ENCODE assay signal across 16 cellular contexts in genomic region chr18:8571399-8571798, GRCh38. TPM values are rescaled to one million over a fixed set of nuclear protein-coding genes. Genes with fewer than 3 reads are reported as not detected.
DNase-seq lines count a peak whose midpoint lies in the region; ATAC-seq and TF ChIP-seq lines count a peak whose summit lies in the region.
"Had no signal": no experiment of that assay in that cellular context is flagged by ENCODE, and none has a peak within 500 bp of the region (broad histone marks: within the 10 kb centered on the region; RNA-seq: fewer than 3 reads in every experiment).

No MANE protein-coding gene starts in this region.

- no peaks in the 10 kb centered on the region for H3K36me3 ChIP-seq in HCT116 (ENCODE audit: control insufficient read depth in 1 of 2, insufficient read depth in 2 of 2, low read length in 2 of 2)

- no peak overlapping the region for H3K27ac ChIP-seq in HCT116 (ENCODE audit: low read depth, low read length)
- H3K27ac ChIP-seq in dorsolateral prefrontal cortex: no peak overlapping the region
- H3K27ac ChIP-seq: 22Rv1, A549, C4-2B, KMS-11 had no signal

- intact Hi-C loops in HCT116 (cut with micrococcal nuclease): no loop called here
- intact Hi-C loops in dorsolateral prefrontal cortex (cut with DNase I): no loop called here
- intact Hi-C loops in CD14-positive monocyte (cut with micrococcal nuclease): no loop called here

- H3K36me3 Mint-ChIP-seq in CD14-positive monocyte: no peaks in the 10 kb centered on the region
- H3K36me3 Mint-ChIP-seq: CD4-positive, alpha-beta memory T cell had no signal

- H3K9me3 ChIP-seq in HCT116 (ENCODE audit: control insufficient read depth in 1 of 2, insufficient read depth in 1 of 2, low read depth in 1 of 2, low read length in 2 of 2): no peaks in the 10 kb centered on the region
- H3K9me3 ChIP-seq: A549 had no signal

- TF ChIP-seq CTCF in HCT116 (IDR thresholded peaks at IDR 0.05 in 2 of 3, conservative IDR thresholded peaks at IDR 0.05 in 1 of 3; ENCODE audit: borderline replicate concordance in 1 of 3, insufficient read depth in 1 of 3, low read depth in 2 of 3, low read length in 2 of 3): no peak
- no peak for TF ChIP-seq CTCF in dorsolateral prefrontal cortex (IDR thresholded peaks at IDR 0.05 in 54 of 56, conservative IDR thresholded peaks at IDR 0.05 in 2 of 56; ENCODE audit: low read depth in 1 of 56, partially characterized antibody in 56 of 56)
- no peak for TF ChIP-seq CTCF in CD14-positive monocyte (IDR thresholded peaks at IDR 0.05)

- H4K20me1 ChIP-seq in HCT116 (ENCODE audit: insufficient read depth): no peaks in the 10 kb centered on the region

- H3K4me1 Mint-ChIP-seq in CD14-positive monocyte: no peaks in the 10 kb centered on the region
- H3K4me1 Mint-ChIP-seq: CD4-positive, alpha-beta memory T cell had no signal

- BruUV-seq in HCT116 (replicated peaks; lab: Mats Ljungman, UMichigan): no TSS peak

- H3K9me3 Mint-ChIP-seq in CD14-positive monocyte: peaks cover 0 to 7% (median 3%) of the 10 kb centered on the region in 7 donors

- H3K4me3 ChIP-seq in HCT116 (replicated peaks in 1 of 2; ENCODE audit: low read depth in 1 of 2, low read length in 2 of 2): no peak overlapping the region
- no peak overlapping the region for H3K4me3 ChIP-seq in dorsolateral prefrontal cortex
- H3K4me3 ChIP-seq: A549 had no signal

- no peak overlapping the region for H3K4me3 Mint-ChIP-seq in CD14-positive monocyte
- H3K4me3 Mint-ChIP-seq: CD4-positive, alpha-beta memory T cell had no signal

- no peaks in the 10 kb centered on the region for H3K79me2 ChIP-seq in HCT116 (ENCODE audit: insufficient read depth, low read length)

- TF ChIP-seq POLR2A in HCT116 (IDR thresholded peaks at IDR 0.05; ENCODE audit: borderline replicate concordance, extremely low read depth, insufficient read depth, insufficient read length): no peak

- RAD21 ChIA-PET in HCT116 (lab: Charles Lee; ENCODE audit: low non-redundant PET in 1 of 2, low total read pairs in 2 of 2, uncharacterized antibody in 2 of 2, unreplicated experiment in 2 of 2): no interaction called here

- H3K9me2 ChIP-seq in HCT116 (ENCODE audit: insufficient read depth): no peaks in the 10 kb centered on the region

- H3K27me3 Mint-ChIP-seq in CD14-positive monocyte (ENCODE audit: low read depth in 3 of 3): peaks cover 2 to 6% (median 3%) of the 10 kb centered on the region in 3 donors

- no peaks in the 10 kb centered on the region for H3K27me3 ChIP-seq in HCT116 (ENCODE audit: insufficient read depth, low read length)
- H3K27me3 ChIP-seq in dorsolateral prefrontal cortex: no peaks in the 10 kb centered on the region

- no peak overlapping the region for H2AFZ ChIP-seq in HCT116 (ENCODE audit: low read depth, low read length, poor library complexity, severe bottlenecking)

- DNase-seq in NCI-H82 (lab: John Stamatoyannopoulos, UW): peak; percentile 5
- no peak for DNase-seq in NCI-H82 treated with DMSO at 0.1 percent for 48 hours (lab: John Stamatoyannopoulos, UW; ENCODE audit: unreplicated experiment)
- DNase-seq in HCT116 (ENCODE audit: low read depth, low spot score): no peak
- peak; percentile 15 for DNase-seq in iPS DF 19.7 (ENCODE audit: low read depth, low spot score)
- DNase-seq in dorsolateral prefrontal cortex: no peak
- no peak for DNase-seq in CD14-positive monocyte (ENCODE audit: low spot score)
- DNase-seq: AML-193; Calu3; CD4-positive, alpha-beta memory T cell; DMS79 treated with DMSO at 0.1 percent for 48 hours; GF-D8 had no signal

- no peak overlapping the region for H3K9ac ChIP-seq in HCT116 (ENCODE audit: low read length)
- H3K9ac ChIP-seq: KMS-11 had no signal

- H3K4me1 ChIP-seq in HCT116 (ENCODE audit: control insufficient read depth in 1 of 2, insufficient read depth in 2 of 2, low read length in 2 of 2): no peaks in the 10 kb centered on the region
- H3K4me1 ChIP-seq: A549 had no signal

- no peak for TF ChIP-seq RAD21 in HCT116 (IDR thresholded peaks at IDR 0.05; ENCODE audit: low read depth)

- ATAC-seq in HCT116: peak; percentile 34; the same call in 1 of the 2 replicates
- ATAC-seq in GM21447 (IDR thresholded peaks at IDR 0.05; ENCODE audit: unreplicated experiment): no peak
- ATAC-seq: A549 had no signal

- no peak overlapping the region for H3K4me2 ChIP-seq in HCT116 (ENCODE audit: low read length)
- H3K4me2 ChIP-seq: A549, KMS-11 had no signal

- H3K27ac Mint-ChIP-seq in CD14-positive monocyte: no peak overlapping the region
- H3K27ac Mint-ChIP-seq: CD4-positive, alpha-beta memory T cell had no signal

- POLR2A ChIA-PET in HCT116 (lab: Charles Lee): no interaction called here

- CTCF ChIA-PET in HCT116 (lab: Charles Lee): no interaction called here

TF ChIP-seq in HCT116, 20 proteins besides CTCF, POLR2A, EP300 and RAD21:
- TF ChIP-seq YY1 (IDR thresholded peaks at IDR 0.05; ENCODE audit: extremely low read depth, insufficient replicate concordance, low read depth, low read length) (no peak), POLR2AphosphoS5 (IDR thresholded peaks at IDR 0.05; ENCODE audit: low read depth, low read length) (no peak), SIN3A (IDR thresholded peaks at IDR 0.05; ENCODE audit: low read depth) (no peak), ZFX (IDR thresholded peaks at IDR 0.05) (no peak), TCF7L2 (IDR thresholded peaks at IDR 0.05; ENCODE audit: borderline replicate concordance, extremely low read depth, insufficient read depth, insufficient read length) (no peak), CBX3 (IDR thresholded peaks at IDR 0.05; ENCODE audit: low read depth) (no peak), MAX (IDR thresholded peaks at IDR 0.05) (no peak), EGR1 (IDR thresholded peaks at IDR 0.05; ENCODE audit: low read depth) (no peak), SRF (IDR thresholded peaks at IDR 0.05; ENCODE audit: low read depth) (no peak)
- TF ChIP-seq, protein P1, sequence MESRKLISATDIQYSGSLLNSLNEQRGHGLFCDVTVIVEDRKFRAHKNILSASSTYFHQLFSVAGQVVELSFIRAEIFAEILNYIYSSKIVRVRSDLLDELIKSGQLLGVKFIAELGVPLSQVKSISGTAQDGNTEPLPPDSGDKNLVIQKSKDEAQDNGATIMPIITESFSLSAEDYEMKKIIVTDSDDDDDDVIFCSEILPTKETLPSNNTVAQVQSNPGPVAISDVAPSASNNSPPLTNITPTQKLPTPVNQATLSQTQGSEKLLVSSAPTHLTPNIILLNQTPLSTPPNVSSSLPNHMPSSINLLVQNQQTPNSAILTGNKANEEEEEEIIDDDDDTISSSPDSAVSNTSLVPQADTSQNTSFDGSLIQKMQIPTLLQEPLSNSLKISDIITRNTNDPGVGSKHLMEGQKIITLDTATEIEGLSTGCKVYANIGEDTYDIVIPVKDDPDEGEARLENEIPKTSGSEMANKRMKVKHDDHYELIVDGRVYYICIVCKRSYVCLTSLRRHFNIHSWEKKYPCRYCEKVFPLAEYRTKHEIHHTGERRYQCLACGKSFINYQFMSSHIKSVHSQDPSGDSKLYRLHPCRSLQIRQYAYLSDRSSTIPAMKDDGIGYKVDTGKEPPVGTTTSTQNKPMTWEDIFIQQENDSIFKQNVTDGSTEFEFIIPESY (IDR thresholded peaks at IDR 0.05; ENCODE audit: extremely low read depth, insufficient replicate concordance, low read length): no peak
- TF ChIP-seq, protein P2, sequence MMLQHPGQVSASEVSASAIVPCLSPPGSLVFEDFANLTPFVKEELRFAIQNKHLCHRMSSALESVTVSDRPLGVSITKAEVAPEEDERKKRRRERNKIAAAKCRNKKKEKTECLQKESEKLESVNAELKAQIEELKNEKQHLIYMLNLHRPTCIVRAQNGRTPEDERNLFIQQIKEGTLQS (IDR thresholded peaks at IDR 0.05): no peak
- TF ChIP-seq, protein P3, sequence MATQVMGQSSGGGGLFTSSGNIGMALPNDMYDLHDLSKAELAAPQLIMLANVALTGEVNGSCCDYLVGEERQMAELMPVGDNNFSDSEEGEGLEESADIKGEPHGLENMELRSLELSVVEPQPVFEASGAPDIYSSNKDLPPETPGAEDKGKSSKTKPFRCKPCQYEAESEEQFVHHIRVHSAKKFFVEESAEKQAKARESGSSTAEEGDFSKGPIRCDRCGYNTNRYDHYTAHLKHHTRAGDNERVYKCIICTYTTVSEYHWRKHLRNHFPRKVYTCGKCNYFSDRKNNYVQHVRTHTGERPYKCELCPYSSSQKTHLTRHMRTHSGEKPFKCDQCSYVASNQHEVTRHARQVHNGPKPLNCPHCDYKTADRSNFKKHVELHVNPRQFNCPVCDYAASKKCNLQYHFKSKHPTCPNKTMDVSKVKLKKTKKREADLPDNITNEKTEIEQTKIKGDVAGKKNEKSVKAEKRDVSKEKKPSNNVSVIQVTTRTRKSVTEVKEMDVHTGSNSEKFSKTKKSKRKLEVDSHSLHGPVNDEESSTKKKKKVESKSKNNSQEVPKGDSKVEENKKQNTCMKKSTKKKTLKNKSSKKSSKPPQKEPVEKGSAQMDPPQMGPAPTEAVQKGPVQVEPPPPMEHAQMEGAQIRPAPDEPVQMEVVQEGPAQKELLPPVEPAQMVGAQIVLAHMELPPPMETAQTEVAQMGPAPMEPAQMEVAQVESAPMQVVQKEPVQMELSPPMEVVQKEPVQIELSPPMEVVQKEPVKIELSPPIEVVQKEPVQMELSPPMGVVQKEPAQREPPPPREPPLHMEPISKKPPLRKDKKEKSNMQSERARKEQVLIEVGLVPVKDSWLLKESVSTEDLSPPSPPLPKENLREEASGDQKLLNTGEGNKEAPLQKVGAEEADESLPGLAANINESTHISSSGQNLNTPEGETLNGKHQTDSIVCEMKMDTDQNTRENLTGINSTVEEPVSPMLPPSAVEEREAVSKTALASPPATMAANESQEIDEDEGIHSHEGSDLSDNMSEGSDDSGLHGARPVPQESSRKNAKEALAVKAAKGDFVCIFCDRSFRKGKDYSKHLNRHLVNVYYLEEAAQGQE (IDR thresholded peaks at IDR 0.05; ENCODE audit: low read depth): no peak

RNA-seq across cellular contexts. Expression of gene RAB12, which starts 37.8 kb away (rescaled TPM):
- 32.7 TPM for total RNA-seq in HCT116 (2021; ENCODE audit: unreplicated experiment)
- polyA plus RNA-seq in HCT116 (2012): 12.0 and 17.7 TPM in 2 replicates
- 10 to 100 TPM; 31.1 to 69.1 (median 52.0) TPM for total RNA-seq in dorsolateral prefrontal cortex
- polyA plus RNA-seq in CD14-positive monocyte: under 1 TPM; 0.15 to 0.16 TPM

Comparison
In these comparisons a context has a peak if more than half of its experiments do, and no peak if none do; other contexts are left out.
1. DNase-seq: peak in NCI-H82 (single experiment) and iPS DF 19.7 (single experiment); none in NCI-H82 treated with DMSO at 0.1 percent for 48 hours (single experiment), HCT116 (single experiment), dorsolateral prefrontal cortex (0 of 10) and CD14-positive monocyte (single experiment).